11 cellular contexts compared by ENCODE assay signal in genomic region chr1:64826991-64827390, GRCh38.
DNase-seq lines count a peak whose midpoint lies in the region; ATAC-seq, FAIRE-seq and TF ChIP-seq lines count a peak whose summit lies in the region.
"Had no signal": no experiment of that assay in that cellular context is flagged by ENCODE, and none has a peak within 500 bp of the region (broad histone marks: within the 10 kb centered on the region; RNA-seq: fewer than 3 reads in every experiment).

No MANE protein-coding gene starts in this region.

- BruUV-seq in HepG2 (replicated peaks; lab: Mats Ljungman, UMichigan) (no TSS peak), GM12878 (replicated peaks; lab: Mats Ljungman, UMichigan) (no TSS peak)

- H3K79me2 ChIP-seq in HepG2 (ENCODE audit: insufficient read depth, low read length) = no peaks in the 10 kb centered on the region
- no peaks in the 10 kb centered on the region for H3K79me2 ChIP-seq in GM12878 (ENCODE audit: control insufficient read depth, insufficient read depth, low read length)

- no peaks in the 10 kb centered on the region for H4K20me1 ChIP-seq in HepG2 (ENCODE audit: insufficient read depth, low read length)
- no peaks in the 10 kb centered on the region for H4K20me1 ChIP-seq in GM12878 (ENCODE audit: control insufficient read depth, insufficient read depth)

- TF ChIP-seq CTCF in right lobe of liver (IDR thresholded peaks at IDR 0.05) (no peak), HepG2 (CRISPR knock-in tag; IDR thresholded peaks at IDR 0.05) (no peak), GM12878 (IDR thresholded peaks at IDR 0.05 in 2 of 3, conservative IDR thresholded peaks at IDR 0.05 in 1 of 3; ENCODE audit: control insufficient read depth in 2 of 3, extremely low read depth in 1 of 3, insufficient read depth in 1 of 3, low read depth in 3 of 3, low read length in 3 of 3) (no peak), upper lobe of right lung (IDR thresholded peaks at IDR 0.05) (no peak)

- SMC1A ChIA-PET in GM12878 (lab: Charles Lee; ENCODE audit: uncharacterized antibody, unreplicated experiment) = interaction anchor here (0.8 kb wide), 1 partner anchor 358 kb away, joined by 3 read pairs; no protein-coding TSS in a partner anchor

- H3K4me3 ChIP-seq in right lobe of liver = no peak overlapping the region
- H3K4me3 ChIP-seq in HepG2 (replicated peaks in 1 of 3; ENCODE audit: insufficient read depth in 1 of 3, low read depth in 2 of 3, low read length in 3 of 3) = no peak overlapping the region
- no peak overlapping the region for H3K4me3 ChIP-seq in GM12878
- H3K4me3 ChIP-seq in upper lobe of right lung = no peak overlapping the region
- H3K4me3 ChIP-seq: cardiac muscle cell, neural progenitor cell had no signal

- no peak overlapping the region for H3K27ac ChIP-seq in right lobe of liver
- H3K27ac ChIP-seq in HepG2 (ENCODE audit: extremely low read length, insufficient read depth, low read length) = no peak overlapping the region
- H3K27ac ChIP-seq in GM12878 (ENCODE audit: control insufficient read depth, insufficient read depth) = peak overlapping the region; percentile 0; the same call in 1 of the 2 replicates
- peak overlapping the region; percentile 13 for H3K27ac ChIP-seq in upper lobe of right lung
- H3K27ac ChIP-seq: cardiac muscle cell, neural progenitor cell had no signal

- H3K4me1 ChIP-seq in right lobe of liver (no peaks in the 10 kb centered on the region), HepG2 (ENCODE audit: insufficient read depth, low read length) (peaks cover 9% of the 10 kb centered on the region), GM12878 (ENCODE audit: control insufficient read depth, insufficient read depth, low read length) (peaks cover 5% of the 10 kb centered on the region), upper lobe of right lung (no peaks in the 10 kb centered on the region)

- no peak overlapping the region for H3K9ac ChIP-seq in HepG2 (ENCODE audit: insufficient read depth, low read depth, low read length)
- no peak overlapping the region for H3K9ac ChIP-seq in GM12878 (ENCODE audit: control insufficient read depth, insufficient read depth, low read length)
- H3K9ac ChIP-seq: neural progenitor cell had no signal

- H3K27me3 ChIP-seq in right lobe of liver (no peaks in the 10 kb centered on the region), HepG2 (ENCODE audit: control insufficient read depth in 1 of 2, insufficient read depth in 2 of 2, low read length in 2 of 2) (no peaks in the 10 kb centered on the region), GM12878 (replicated peaks in 1 of 2; ENCODE audit: control insufficient read depth in 2 of 2, insufficient read depth in 2 of 2, low read length in 1 of 2) (no peaks in the 10 kb centered on the region), upper lobe of right lung (no peaks in the 10 kb centered on the region)
- H3K27me3 ChIP-seq: cardiac muscle cell, neural progenitor cell had no signal

- TF ChIP-seq POLR2A in right lobe of liver (IDR thresholded peaks at IDR 0.05) (no peak), HepG2 (IDR thresholded peaks at IDR 0.05; ENCODE audit: insufficient read depth in 1 of 2, low read depth in 2 of 2, low read length in 2 of 2) (no peak), GM12878 (IDR thresholded peaks at IDR 0.05; ENCODE audit: low read depth, low read length) (no peak)

- in situ Hi-C loops in HepG2 (cut with HindIII; ENCODE audit: extremely low pct_ligation_motif_present, low pct_unique_long_range_greater_than_20kb) (loop anchor here (5.0 kb wide), 1 partner anchor 140 kb away; no protein-coding TSS in a partner anchor), GM12878 (cut with MboI) (no loop called here)

- intact Hi-C loops in right lobe of liver (cut with DNase I) (loop anchor here in 1 of 2 donors (10.0 kb wide), 1 partner anchor 132 kb away; no protein-coding TSS in a partner anchor), HepG2 (cut with micrococcal nuclease; ENCODE audit: unreplicated experiment) (no loop called here), GM12878 (cut with micrococcal nuclease; ENCODE audit: unreplicated experiment) (no loop called here), upper lobe of right lung (cut with DNase I) (loop anchor here (10.0 kb wide), 1 partner anchor 142 kb away; no protein-coding TSS in a partner anchor)

- FAIRE-seq in HepG2 (lab: Jason Lieb, UNC) = no peak
- FAIRE-seq in GM12878 (lab: Jason Lieb, UNC) = no peak

- POLR2A ChIA-PET in HepG2 (lab: Yijun Ruan, JAX) (no interaction called here), GM12878 (lab: Charles Lee) (no interaction called here)

- DNase-seq in right lobe of liver = no peak
- no peak for DNase-seq in HepG2 (ENCODE audit: low spot score)
- DNase-seq in GM12878 (ENCODE audit: low read depth, low spot score) = no peak
- no peak for DNase-seq in upper lobe of right lung
- no peak for DNase-seq in HCEC 1CT
- DNase-seq in NCI-H1694 treated with DMSO at 0.1 percent for 48 hours (lab: John Stamatoyannopoulos, UW) = no peak
- DNase-seq: islet precursor cell had no signal

- H3K9me3 ChIP-seq in right lobe of liver = no peaks in the 10 kb centered on the region
- no peaks in the 10 kb centered on the region for H3K9me3 ChIP-seq in HepG2 (ENCODE audit: low read length)
- H3K9me3 ChIP-seq in GM12878 (replicated peaks; ENCODE audit: control insufficient read depth, insufficient read depth, low read length) = no peaks in the 10 kb centered on the region
- H3K9me3 ChIP-seq in upper lobe of right lung = no peaks in the 10 kb centered on the region

- TF ChIP-seq RAD21 in HepG2 (CRISPR knock-in tag; IDR thresholded peaks at IDR 0.05) (no peak), GM12878 (IDR thresholded peaks at IDR 0.05; ENCODE audit: insufficient read depth, low read depth, low read length) (no peak)

- H2AFZ ChIP-seq in HepG2 (ENCODE audit: low read length) (no peak overlapping the region), GM12878 (ENCODE audit: control insufficient read depth, low read depth, low read length) (peak overlapping the region; percentile 81)
- H2AFZ ChIP-seq: neural progenitor cell had no signal

- 80% methylated on average over 5 of the region's 5 CpGs for WGBS in right lobe of liver (ENCODE audit: insufficient coverage, low coverage, low lambda C conversion rate, missing lambda C conversion rate)
- WGBS in HepG2 (ENCODE audit: low lambda C conversion rate) = 95% methylated on average over 5 of the region's 5 CpGs
- WGBS in GM12878 (ENCODE audit: insufficient coverage, insufficient replicate concordance, low lambda C conversion rate, missing lambda C conversion rate) = 76% methylated on average over 5 of the region's 5 CpGs

- CTCF ChIA-PET in HepG2 (lab: Yijun Ruan, JAX; ENCODE audit: low intra/inter-chr PET ratio, low total read pairs) (no interaction called here), GM12878 (lab: Yijun Ruan, JAX) (interaction anchor here (1.0 to 1.6 kb wide), 4 partner anchors 21 to 558 kb away, joined by 3 to 6 read pairs (median 4); no protein-coding TSS in a partner anchor)

- TF ChIP-seq EP300 in HepG2 (IDR thresholded peaks at IDR 0.05; ENCODE audit: low read depth in 2 of 2, low read length in 2 of 2) (no peak), HepG2 (CRISPR knock-in tag; IDR thresholded peaks at IDR 0.05; ENCODE audit: borderline replicate concordance) (no peak), GM12878 (IDR thresholded peaks at IDR 0.05; ENCODE audit: borderline replicate concordance in 1 of 2, control insufficient read depth in 1 of 2, low read depth in 2 of 2, low read length in 2 of 2) (no peak)

- peaks cover 0 to 1% (median 0%) of the 10 kb centered on the region in 4 donors for H3K36me3 ChIP-seq in right lobe of liver
- H3K36me3 ChIP-seq in HepG2 (replicated peaks in 1 of 2; ENCODE audit: control insufficient read depth in 1 of 2, insufficient read depth in 2 of 2, low read length in 2 of 2) = 0 out of 5 replicates have a peak, but pooled peaks cover 0 to 5% of the 10 kb centered on the region in 2 experiments
- H3K36me3 ChIP-seq in GM12878 (ENCODE audit: control insufficient read depth in 2 of 2, insufficient read depth in 2 of 2, low read length in 1 of 2) = no peaks in the 10 kb centered on the region
- peaks cover 8% of the 10 kb centered on the region for H3K36me3 ChIP-seq in upper lobe of right lung
- H3K36me3 ChIP-seq: cardiac muscle cell, neural progenitor cell had no signal

- RAD21 ChIA-PET in GM12878 (lab: Charles Lee; ENCODE audit: unreplicated experiment) = interaction anchor here (1.0 to 1.3 kb wide), 2 partner anchors 19 to 559 kb away, joined by 3 to 4 read pairs; no protein-coding TSS in a partner anchor

- no peak overlapping the region for H3K4me2 ChIP-seq in HepG2 (ENCODE audit: low read depth, low read length)
- H3K4me2 ChIP-seq in GM12878 (ENCODE audit: control insufficient read depth, insufficient read depth) = peak overlapping the region; percentile 59
- H3K4me2 ChIP-seq: neural progenitor cell had no signal

- ATAC-seq in right lobe of liver = peak in 3 of 4 donors; percentile 6 to 53 (median 25)
- ATAC-seq in HepG2 = no peak
- peak; percentile 68 for ATAC-seq in HG03520 (IDR thresholded peaks at IDR 0.05; ENCODE audit: unreplicated experiment)
- ATAC-seq in GM12878 = peak; percentile 34; the same call in 2 of the 3 replicates
- no peak for ATAC-seq in upper lobe of right lung
- no peak for ATAC-seq in HG02759 (IDR thresholded peaks at IDR 0.05; ENCODE audit: unreplicated experiment)

TF ChIP-seq in HepG2, 621 proteins besides CTCF, POLR2A, EP300 and RAD21:
- TF ChIP-seq U2AF1 (optimal IDR thresholded peaks at IDR 0.05; ENCODE audit: low read depth, low read length) = no peak
TF ChIP-seq in HepG2: peak in this region for 0.

TF ChIP-seq in GM12878, 131 proteins besides CTCF, POLR2A, EP300 and RAD21:
- TF ChIP-seq CHD4 (IDR thresholded peaks at IDR 0.05) = no peak
- no peak for TF ChIP-seq ZSCAN29 (IDR thresholded peaks at IDR 0.05)
- no peak for TF ChIP-seq FOS (IDR thresholded peaks at IDR 0.05; ENCODE audit: borderline replicate concordance, extremely low read depth, insufficient read length)
- TF ChIP-seq ZNF217 (IDR thresholded peaks at IDR 0.05) = no peak
- TF ChIP-seq SMARCA5 (IDR thresholded peaks at IDR 0.05) = no peak
- no peak for TF ChIP-seq IRF5 (IDR thresholded peaks at IDR 0.05; ENCODE audit: borderline replicate concordance)
TF ChIP-seq in GM12878: peak in this region for 0.

Comparison
In these comparisons a context has a peak if more than half of its experiments do, and no peak if none do; other contexts are left out.
1. ATAC-seq: peak in right lobe of liver (3 of 4), HG03520 (single experiment) and GM12878 (single experiment); none in HepG2 (single experiment), upper lobe of right lung (single experiment) and HG02759 (single experiment).
2. H3K27ac ChIP-seq: peak in GM12878 (single experiment) and upper lobe of right lung (single experiment); none in right lobe of liver (0 of 3) and HepG2 (single experiment).